13 cellular contexts compared by ENCODE assay signal in the genomic region with DNA sequence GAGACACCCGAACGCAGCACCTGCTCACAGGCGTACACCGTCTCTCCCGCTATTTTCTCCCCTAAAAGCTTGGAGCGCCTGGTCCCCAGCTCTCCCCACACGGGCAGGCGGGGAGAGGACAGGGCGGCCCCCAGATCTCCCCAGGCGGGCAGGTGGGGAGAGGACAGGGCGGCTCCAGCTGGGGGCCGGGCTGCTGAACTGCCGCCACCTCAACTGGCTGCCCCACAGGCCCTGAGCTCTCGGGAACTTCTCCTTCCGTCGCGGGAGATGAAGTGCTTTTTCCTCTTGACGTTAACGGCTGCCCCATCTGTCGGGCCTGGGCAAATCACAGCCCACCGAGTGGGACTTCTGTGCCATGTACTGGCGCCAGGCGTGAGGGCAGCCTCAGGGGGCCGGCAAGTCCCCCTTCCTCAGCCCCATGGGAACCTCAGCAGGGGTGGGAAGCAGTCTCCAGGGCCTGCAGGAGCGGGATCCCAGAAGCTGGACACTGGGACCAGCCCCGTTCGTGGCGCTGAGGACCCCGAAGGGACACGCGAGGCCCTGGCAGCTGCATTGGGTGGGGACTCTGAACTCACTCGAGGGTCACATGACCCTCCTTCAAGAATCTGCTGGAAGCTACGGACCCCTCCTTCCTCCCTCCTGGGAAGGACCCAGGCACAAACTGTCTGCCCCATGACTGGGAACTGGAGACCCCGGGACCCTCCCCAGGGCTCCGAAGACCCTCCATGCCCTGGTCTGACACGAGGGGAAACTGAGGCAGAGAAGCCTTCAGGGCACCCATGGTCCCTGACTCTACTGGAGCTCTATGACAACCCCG. TPM values are rescaled to one million over a fixed set of nuclear protein-coding genes. Genes with fewer than 3 reads are reported as not detected.
A peak's percentile ranks its signal among the peaks of the same experiment; 100 is the strongest.
DNase-seq lines count a peak whose midpoint lies in the region; ATAC-seq, FAIRE-seq and TF ChIP-seq lines count a peak whose summit lies in the region.
"Had no signal": no experiment of that assay in that cellular context is flagged by ENCODE, and none has a peak within 500 bp of the region (broad histone marks: within the 10 kb centered on the region; RNA-seq: fewer than 3 reads in every experiment).

No MANE protein-coding gene starts in this region.

- WGBS in H1 (ENCODE audit: extremely low coverage in 1 of 2, insufficient coverage in 1 of 2, insufficient read length in 1 of 2, insufficient replicate concordance in 2 of 2, low coverage in 1 of 2, low lambda C conversion rate in 2 of 2, missing lambda C conversion rate in 1 of 2), 2 experiments = 88% methylated on average over 27 of the region's 37 CpGs; no CpG with 5 or more reads in 1 of the 2 experiments

- H2BK12ac ChIP-seq in H1 (ENCODE audit: low read depth, low read length) = no peak overlapping the region

- no peaks in the 10 kb centered on the region for H3K36me3 ChIP-seq in H1 (ENCODE audit: control insufficient read depth in 2 of 4, insufficient read depth in 4 of 4, low read length in 3 of 4)

- H2BK120ac ChIP-seq in H1 (replicated peaks; ENCODE audit: low read depth, low read length) = no peak overlapping the region

- no peak overlapping the region for H3K14ac ChIP-seq in H1 (ENCODE audit: insufficient read length)

- no peaks in the 10 kb centered on the region for H3K4me1 ChIP-seq in H1 (replicated peaks in 1 of 4; ENCODE audit: control insufficient read depth in 3 of 4, insufficient read depth in 4 of 4, low read length in 3 of 4)

- H3K9me3 Mint-ChIP-seq in osteocyte (ENCODE audit: unreplicated experiment) = no peaks in the 10 kb centered on the region
- H3K9me3 Mint-ChIP-seq: endodermal cell had no signal

- TF ChIP-seq POLR2A in H1 (IDR thresholded peaks at IDR 0.05; ENCODE audit: control extremely low read depth in 1 of 2, low read depth in 2 of 2, low read length in 2 of 2) = no peak

- H3K36me3 Mint-ChIP-seq in osteocyte (ENCODE audit: unreplicated experiment) = no peaks in the 10 kb centered on the region
- H3K36me3 Mint-ChIP-seq: CD4-positive, CD25-positive, alpha-beta regulatory T cell had no signal

- H4K91ac ChIP-seq in H1 (replicated peaks; ENCODE audit: insufficient read length, low read length) = no peak overlapping the region

- TF ChIP-seq CTCF in H1 (IDR thresholded peaks at IDR 0.05; ENCODE audit: control extremely low read depth in 1 of 3, insufficient read depth in 1 of 3, low read depth in 1 of 3, low read length in 3 of 3) (no peak), osteocyte (IDR thresholded peaks at IDR 0.05) (no peak)

- no peak overlapping the region for H3K4me2 ChIP-seq in H1 (ENCODE audit: insufficient read depth in 1 of 2, low read depth in 2 of 2, low read length in 2 of 2)

- no peaks in the 10 kb centered on the region for H3K23me2 ChIP-seq in H1 (ENCODE audit: low read depth, low read length)

- peak overlapping the region; percentile 18 for H3K27ac Mint-ChIP-seq in osteocyte (ENCODE audit: unreplicated experiment)
- H3K27ac Mint-ChIP-seq: CD4-positive, CD25-positive, alpha-beta regulatory T cell; endodermal cell had no signal

- no peak overlapping the region for H3K4me3 ChIP-seq in H1 (ENCODE audit: extremely low read depth in 1 of 4, insufficient read depth in 2 of 4, low read depth in 3 of 4, low read length in 4 of 4)

- no peak overlapping the region for H3K27ac ChIP-seq in H1 (ENCODE audit: low read depth, low read length)

- peaks cover 0 to 1% of the 10 kb centered on the region in 2 experiments for H4K20me1 ChIP-seq in H1 (replicated peaks in 1 of 2; ENCODE audit: control insufficient read depth in 1 of 2, insufficient read depth in 2 of 2, low read length in 2 of 2)

- no peak for TF ChIP-seq EP300 in H1 (IDR thresholded peaks at IDR 0.05; ENCODE audit: borderline replicate concordance in 1 of 2, low read depth in 2 of 2, low read length in 2 of 2)

- H3K27me3 ChIP-seq in H1 (replicated peaks in 1 of 4; ENCODE audit: control insufficient read depth in 3 of 4, extremely low read depth in 1 of 4, insufficient read depth in 3 of 4, low read length in 3 of 4) = no peaks in the 10 kb centered on the region; a peak in 1 of 7 replicates

- no peaks in the 10 kb centered on the region for H3K9me3 ChIP-seq in H1 (ENCODE audit: insufficient read depth in 2 of 2, low read depth in 1 of 2, low read length in 1 of 2)

- POLR2A ChIA-PET in H1 (lab: Charles Lee; ENCODE audit: partially characterized antibody) = interaction anchor here (1.1 to 1.5 kb wide), 2 partner anchors 8 to 9 kb away, joined by 3 to 4 read pairs; no protein-coding TSS in a partner anchor

- H3K79me1 ChIP-seq in H1 (ENCODE audit: low read depth, low read length) = no peaks in the 10 kb centered on the region

- H2BK20ac ChIP-seq in H1 (ENCODE audit: low read length) = no peak overlapping the region

- no peak overlapping the region for H3K9ac ChIP-seq in H1 (replicated peaks in 1 of 4; ENCODE audit: extremely low read depth in 1 of 4, low read depth in 3 of 4, low read length in 3 of 4)

- H3K18ac ChIP-seq in H1 (ENCODE audit: extremely low read depth, low read length) = no peak overlapping the region

- H4K5ac ChIP-seq in H1 (ENCODE audit: insufficient read length, low read depth, low read length) = no peak overlapping the region

- no peak for TF ChIP-seq RAD21 in H1 (IDR thresholded peaks at IDR 0.05 in 1 of 2, conservative IDR thresholded peaks at IDR 0.05 in 1 of 2; ENCODE audit: low read depth in 2 of 2, low read length in 2 of 2)

- no peak overlapping the region for H3K23ac ChIP-seq in H1 (ENCODE audit: insufficient read length)

- no peak overlapping the region for H2AFZ ChIP-seq in H1 (ENCODE audit: low read length)

- no peak overlapping the region for H2BK5ac ChIP-seq in H1 (ENCODE audit: low read depth, low read length)

- H3K4me1 Mint-ChIP-seq in osteocyte (ENCODE audit: unreplicated experiment) = peaks cover 2% of the 10 kb centered on the region
- H3K4me1 Mint-ChIP-seq: endodermal cell had no signal

- peak overlapping the region; percentile 29; the same call in 1 of the 2 replicates for H2BK15ac ChIP-seq in H1 (ENCODE audit: low read length)

- no peak overlapping the region; the same call in 1 of the 2 replicates for H4K8ac ChIP-seq in H1 (ENCODE audit: extremely low read depth, insufficient read depth, low read length)

- H3K79me2 ChIP-seq in H1 (ENCODE audit: control insufficient read depth in 1 of 2, insufficient read depth in 2 of 2, low read length in 2 of 2) = no peaks in the 10 kb centered on the region

- DNase-seq in CD1c-positive myeloid dendritic cell (ENCODE audit: extremely low spot score) = peak; percentile 48
- DNase-seq in NCI-H2171 (lab: John Stamatoyannopoulos, UW) = peak; percentile 7
- peak in 1 of 2 experiments; percentile 46 for DNase-seq in H1 (ENCODE audit: low read depth in 1 of 2, low spot score in 2 of 2)
- no peak for DNase-seq in osteocyte (ENCODE audit: extremely low spot score, unreplicated experiment)
- no peak for DNase-seq in cortex of kidney (lab: John Stamatoyannopoulos, UW)
- no peak for DNase-seq in stimulated activated naive CD4-positive, alpha-beta T cell treated with Interleukin-2 at 50 U/mL for 16 hours (lab: John Stamatoyannopoulos, UW)
- no peak for DNase-seq in NCI-H146 (lab: John Stamatoyannopoulos, UW)
- DNase-seq: CD4-positive, CD25-positive, alpha-beta regulatory T cell; endodermal cell; NCI-H2081; T1000 had no signal

- no peak overlapping the region for H3K4me3 Mint-ChIP-seq in osteocyte (ENCODE audit: unreplicated experiment)
- H3K4me3 Mint-ChIP-seq: CD4-positive, CD25-positive, alpha-beta regulatory T cell; endodermal cell had no signal

- H3K56ac ChIP-seq in H1 (replicated peaks; ENCODE audit: insufficient read length, low read depth, low read length) = no peak overlapping the region

- H2AK5ac ChIP-seq in H1 (ENCODE audit: low read depth, low read length) = no peak overlapping the region

- FAIRE-seq in H1 (lab: Jason Lieb, UNC) = no peak

- CTCF ChIA-PET in H1 (lab: Charles Lee; ENCODE audit: partially characterized antibody) = interaction anchor here (0.9 to 3.4 kb wide), 5 partner anchors 15 to 172 kb away, joined by 3 to 16 read pairs (median 4); no protein-coding TSS in a partner anchor

- H3K4ac ChIP-seq in H1 (replicated peaks; ENCODE audit: insufficient read length, low read depth, low read length) = no peak overlapping the region

- H3K27me3 Mint-ChIP-seq in osteocyte (ENCODE audit: unreplicated experiment) = peaks cover 2% of the 10 kb centered on the region

- no peak for ATAC-seq in GM19452 (IDR thresholded peaks at IDR 0.05; ENCODE audit: unreplicated experiment)

RNA-seq across cellular contexts. Expression of gene EGFL7, which starts 5.7 kb away (rescaled TPM):
- 37.8 and 39.8 TPM in 2 replicates for total RNA-seq in H1 (2021; fragmentation: NEBNext Ultra II Directional; extraction: Animal tissue kit (Norgen Biotek cat#: 25700))
- 53.4 and 82.5 TPM in 2 replicates for polyA plus RNA-seq in H1 (2011; rRNA removed)
- polyA plus RNA-seq in H1 (2011; cell fraction: cytosol; rRNA removed) = 63.0 TPM
- polyA plus RNA-seq in H1 (2011; cell fraction: nucleus; rRNA removed) = 82.5 TPM
- polyA plus RNA-seq in H1 (2012, experiment 1 of 2) = 17.3 to 46.4 TPM (median 40.7 TPM) in 4 replicates
- polyA plus RNA-seq in H1 (2012, experiment 2 of 2) = 43.2 TPM
- 66.8 TPM for polyA plus RNA-seq in H1 (2013, experiment 1 of 2)
- polyA plus RNA-seq in H1 (2013, experiment 2 of 2) = 68.8 TPM
- polyA minus RNA-seq in H1 (2011; rRNA and poly(A)+ RNA removed) = 7.2 and 9.3 TPM in 2 replicates
- 30.7 TPM for polyA minus RNA-seq in H1 (2011; cell fraction: cytosol; rRNA and poly(A)+ RNA removed)
- polyA minus RNA-seq in H1 (2011; cell fraction: nucleus; rRNA and poly(A)+ RNA removed) = 12.8 TPM
- total RNA-seq in osteocyte = 6.9 and 8.4 TPM in 2 replicates
- polyA plus RNA-seq: CD4-positive, CD25-positive, alpha-beta regulatory T cell had no signal

RNA-seq across cellular contexts. Expression of gene AGPAT2, which starts 30.3 kb away (rescaled TPM):
- total RNA-seq in H1 (2021; fragmentation: NEBNext Ultra II Directional; extraction: Animal tissue kit (Norgen Biotek cat#: 25700)) = 30.5 and 31.6 TPM in 2 replicates
- 37.6 and 52.1 TPM in 2 replicates for polyA plus RNA-seq in H1 (2011; rRNA removed)
- 36.0 TPM for polyA plus RNA-seq in H1 (2011; cell fraction: cytosol; rRNA removed)
- polyA plus RNA-seq in H1 (2011; cell fraction: nucleus; rRNA removed) = 44.9 TPM
- polyA plus RNA-seq in H1 (2012, experiment 1 of 2) = 16.4 to 27.5 TPM (median 25.2 TPM) in 4 replicates
- 26.0 TPM for polyA plus RNA-seq in H1 (2012, experiment 2 of 2)
- 32.4 TPM for polyA plus RNA-seq in H1 (2013, experiment 1 of 2)
- polyA plus RNA-seq in H1 (2013, experiment 2 of 2) = 37.1 TPM
- 9.3 and 15.5 TPM in 2 replicates for polyA minus RNA-seq in H1 (2011; rRNA and poly(A)+ RNA removed)
- polyA minus RNA-seq in H1 (2011; cell fraction: cytosol; rRNA and poly(A)+ RNA removed) = 19.5 TPM
- polyA minus RNA-seq in H1 (2011; cell fraction: nucleus; rRNA and poly(A)+ RNA removed) = 12.9 TPM
- total RNA-seq in osteocyte = 34.4 and 36.4 TPM in 2 replicates

RNA-seq across cellular contexts. Expression of gene DIPK1B, which starts 55.4 kb away (rescaled TPM):
- 32.3 and 35.3 TPM in 2 replicates for total RNA-seq in H1 (2021; fragmentation: NEBNext Ultra II Directional; extraction: Animal tissue kit (Norgen Biotek cat#: 25700))
- 64.8 and 78.8 TPM in 2 replicates for polyA plus RNA-seq in H1 (2011; rRNA removed)
- 58.4 TPM for polyA plus RNA-seq in H1 (2011; cell fraction: cytosol; rRNA removed)
- polyA plus RNA-seq in H1 (2011; cell fraction: nucleus; rRNA removed) = 75.1 TPM
- 19.5 to 34.6 TPM (median 30.7 TPM) in 4 replicates for polyA plus RNA-seq in H1 (2012, experiment 1 of 2)
- polyA plus RNA-seq in H1 (2012, experiment 2 of 2) = 28.6 TPM
- polyA plus RNA-seq in H1 (2013, experiment 1 of 2) = 28.2 TPM
- polyA plus RNA-seq in H1 (2013, experiment 2 of 2) = 28.5 TPM
- polyA minus RNA-seq in H1 (2011; rRNA and poly(A)+ RNA removed) = 13.3 and 14.7 TPM in 2 replicates
- 22.6 TPM for polyA minus RNA-seq in H1 (2011; cell fraction: cytosol; rRNA and poly(A)+ RNA removed)
- polyA minus RNA-seq in H1 (2011; cell fraction: nucleus; rRNA and poly(A)+ RNA removed) = 19.6 TPM
- 11.4 and 11.5 TPM in 2 replicates for total RNA-seq in osteocyte
- total RNA-seq: RPMI7951 had no signal

Comparison
In these comparisons a context has a peak if more than half of its experiments do, and no peak if none do; other contexts are left out.
1. DNase-seq: peak in CD1c-positive myeloid dendritic cell (single experiment) and NCI-H2171 (single experiment); none in osteocyte (single experiment), cortex of kidney (single experiment), stimulated activated naive CD4-positive, alpha-beta T cell treated with Interleukin-2 at 50 U/mL for 16 hours (single experiment) and NCI-H146 (single experiment).